ENCODE assay signal across 11 cellular contexts in genomic region chr17:50558955-50559614, GRCh38. TPM values are rescaled to one million over a fixed set of nuclear protein-coding genes. Genes with fewer than 3 reads are reported as not detected.
DNase-seq lines count a peak whose midpoint lies in the region; ATAC-seq and TF ChIP-seq lines count a peak whose summit lies in the region.
"Had no signal": no experiment of that assay in that cellular context is flagged by ENCODE, and none has a peak within 500 bp of the region (broad histone marks: within the 10 kb centered on the region; RNA-seq: fewer than 3 reads in every experiment).

No MANE protein-coding gene starts in this region.

- H3K36me3 ChIP-seq in SK-N-MC (ENCODE audit: insufficient read depth, low read length) = no peaks in the 10 kb centered on the region

- ATAC-seq in GM19455 (IDR thresholded peaks at IDR 0.05; ENCODE audit: unreplicated experiment) = no peak

- peak overlapping the region; percentile 74 for H3K9ac ChIP-seq in SK-N-MC (ENCODE audit: insufficient read length)

- peak; percentile 41 to 51 for DNase-seq in NCI-H524 (lab: John Stamatoyannopoulos, UW)
- no peak for DNase-seq in NCI-H524 treated with DMSO at 0.1 percent for 48 hours (lab: John Stamatoyannopoulos, UW)
- DNase-seq in SK-N-MC (ENCODE audit: low read depth, low spot score) = no peak
- no peak for DNase-seq in fibroblast of villous mesenchyme (ENCODE audit: low read depth)
- no peak for DNase-seq in NOMO-1 treated with DMSO at 0.1 percent for 48 hours (lab: John Stamatoyannopoulos, UW; ENCODE audit: unreplicated experiment)
- no peak for DNase-seq in NCI-H510A (lab: John Stamatoyannopoulos, UW)

- peak overlapping the region; percentile 90 for H3K4me3 ChIP-seq in SK-N-MC
- peak overlapping the region; percentile 63 for H3K4me3 ChIP-seq in fibroblast of villous mesenchyme (ENCODE audit: low read depth, low read length)
- H3K4me3 ChIP-seq in skin epidermis = peak overlapping the region in 5 of 7 experiments; percentile 1 to 56 (median 12)

- H3K27ac ChIP-seq in SK-N-MC (peak overlapping the region; percentile 90; the same call in 1 of the 2 replicates), skin epidermis (peak overlapping the region in 3 of 21 experiments; percentile 29 to 34 (median 31))
- H3K27ac ChIP-seq: HL-60, Peyer's patch had no signal

- no peaks in the 10 kb centered on the region for H3K9me3 ChIP-seq in SK-N-MC (ENCODE audit: low read depth, low read length)
- H3K9me3 ChIP-seq: Peyer's patch had no signal

- no peak for TF ChIP-seq CTCF in fibroblast of villous mesenchyme (IDR thresholded peaks at IDR 0.05; ENCODE audit: insufficient read depth, low read depth, low read length)

RNA-seq across cellular contexts. Expression of gene CACNA1G, which starts 1.4 kb away (rescaled TPM):
- total RNA-seq in fibroblast of villous mesenchyme = under 0.01 and 0.43 TPM in 2 replicates
- total RNA-seq: Peyer's patch had no signal

RNA-seq across cellular contexts. Expression of gene SPATA20, which starts 12.1 kb away (rescaled TPM):
- 102 and 109 TPM in 2 replicates for total RNA-seq in fibroblast of villous mesenchyme

RNA-seq across cellular contexts. Expression of gene EPN3, which starts 26.6 kb away (rescaled TPM):
- under 0.01 TPM in 1 of 2 replicates, not detected in the other for total RNA-seq in fibroblast of villous mesenchyme
- total RNA-seq: A172 had no signal

RNA-seq across cellular contexts. Expression of gene MYCBPAP, which starts 50.8 kb away (rescaled TPM):
- total RNA-seq in fibroblast of villous mesenchyme = 0.64 and 0.86 TPM in 2 replicates
- total RNA-seq: A172 had no signal

Comparison
In these comparisons a context has a peak if more than half of its experiments do, and no peak if none do; other contexts are left out.
1. DNase-seq: peak in NCI-H524 (2 of 2); none in NCI-H524 treated with DMSO at 0.1 percent for 48 hours (single experiment), SK-N-MC (single experiment), fibroblast of villous mesenchyme (single experiment), NOMO-1 treated with DMSO at 0.1 percent for 48 hours (single experiment) and NCI-H510A (single experiment).
2. H3K4me3 ChIP-seq: peak in every context shown above with its lines; median percentile 90 in SK-N-MC; 63 in fibroblast of villous mesenchyme; 12 in skin epidermis.